ENCODE assay signal across 1 cellular context in the genomic region with DNA sequence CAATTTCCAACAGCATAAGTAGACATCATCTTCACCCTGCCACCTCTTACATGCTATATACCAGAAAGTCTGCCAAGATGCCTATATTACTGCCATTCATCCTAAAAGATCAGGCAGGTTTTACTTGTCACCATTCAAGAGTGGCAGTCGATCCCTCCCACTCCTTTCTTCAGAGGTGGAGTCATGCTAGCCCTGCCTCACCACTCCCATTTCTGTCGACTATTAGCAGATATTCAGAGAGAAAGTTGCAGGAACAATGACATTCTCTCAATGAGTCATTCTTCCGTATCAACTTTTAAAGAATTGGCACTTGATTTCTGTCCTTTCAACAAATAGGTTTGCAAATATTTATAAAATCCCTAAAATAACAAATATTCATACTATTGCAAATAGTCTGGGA.
TF ChIP-seq lines count a peak whose summit lies in the region.

No MANE protein-coding gene starts in this region.

TF ChIP-seq in HepG2, 621 proteins besides CTCF, POLR2A, EP300 and RAD21 (continued from another document):
- TF ChIP-seq MXI1 (IDR thresholded peaks at IDR 0.05; ENCODE audit: borderline replicate concordance, low read depth, low read length) (no peak), KDM5B (CRISPR knock-in tag; IDR thresholded peaks at IDR 0.05; ENCODE audit: borderline replicate concordance) (no peak), ZNF251 (CRISPR knock-in tag; IDR thresholded peaks at IDR 0.05) (no peak), RXRB (CRISPR knock-in tag; IDR thresholded peaks at IDR 0.05; ENCODE audit: borderline replicate concordance) (no peak), ZNF24 (IDR thresholded peaks at IDR 0.05) (no peak), PCBP2 (optimal IDR thresholded peaks at IDR 0.05; ENCODE audit: low read depth, low read length, poor library complexity, severe bottlenecking) (no peak), TAF15 (IDR thresholded peaks at IDR 0.05; ENCODE audit: low read depth, low read length, poor library complexity, severe bottlenecking) (no peak), ZNF775 (CRISPR knock-in tag; IDR thresholded peaks at IDR 0.05; ENCODE audit: borderline replicate concordance) (no peak), ZNF121 (CRISPR knock-in tag; IDR thresholded peaks at IDR 0.05) (no peak), ZFP36L2 (CRISPR knock-in tag; IDR thresholded peaks at IDR 0.05) (no peak), NONO (IDR thresholded peaks at IDR 0.05) (no peak), NONO (CRISPR knock-in tag; conservative IDR thresholded peaks at IDR 0.05) (no peak), SP140L (CRISPR knock-in tag; IDR thresholded peaks at IDR 0.05; ENCODE audit: borderline replicate concordance) (no peak)
- TF ChIP-seq, protein P1, sequence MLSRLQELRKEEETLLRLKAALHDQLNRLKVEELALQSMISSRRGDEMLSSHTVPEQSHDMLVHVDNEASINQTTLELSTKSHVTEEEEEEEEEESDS (CRISPR knock-in tag; IDR thresholded peaks at IDR 0.05; ENCODE audit: borderline replicate concordance) = no peak
- TF ChIP-seq, protein P2, sequence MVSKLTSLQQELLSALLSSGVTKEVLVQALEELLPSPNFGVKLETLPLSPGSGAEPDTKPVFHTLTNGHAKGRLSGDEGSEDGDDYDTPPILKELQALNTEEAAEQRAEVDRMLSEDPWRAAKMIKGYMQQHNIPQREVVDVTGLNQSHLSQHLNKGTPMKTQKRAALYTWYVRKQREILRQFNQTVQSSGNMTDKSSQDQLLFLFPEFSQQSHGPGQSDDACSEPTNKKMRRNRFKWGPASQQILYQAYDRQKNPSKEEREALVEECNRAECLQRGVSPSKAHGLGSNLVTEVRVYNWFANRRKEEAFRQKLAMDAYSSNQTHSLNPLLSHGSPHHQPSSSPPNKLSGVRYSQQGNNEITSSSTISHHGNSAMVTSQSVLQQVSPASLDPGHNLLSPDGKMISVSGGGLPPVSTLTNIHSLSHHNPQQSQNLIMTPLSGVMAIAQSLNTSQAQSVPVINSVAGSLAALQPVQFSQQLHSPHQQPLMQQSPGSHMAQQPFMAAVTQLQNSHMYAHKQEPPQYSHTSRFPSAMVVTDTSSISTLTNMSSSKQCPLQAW (CRISPR knock-in tag; IDR thresholded peaks at IDR 0.05) = no peak
- TF ChIP-seq, protein P3, sequence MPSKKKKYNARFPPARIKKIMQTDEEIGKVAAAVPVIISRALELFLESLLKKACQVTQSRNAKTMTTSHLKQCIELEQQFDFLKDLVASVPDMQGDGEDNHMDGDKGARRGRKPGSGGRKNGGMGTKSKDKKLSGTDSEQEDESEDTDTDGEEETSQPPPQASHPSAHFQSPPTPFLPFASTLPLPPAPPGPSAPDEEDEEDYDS (CRISPR knock-in tag; IDR thresholded peaks at IDR 0.05) = no peak
- TF ChIP-seq, protein P4, sequence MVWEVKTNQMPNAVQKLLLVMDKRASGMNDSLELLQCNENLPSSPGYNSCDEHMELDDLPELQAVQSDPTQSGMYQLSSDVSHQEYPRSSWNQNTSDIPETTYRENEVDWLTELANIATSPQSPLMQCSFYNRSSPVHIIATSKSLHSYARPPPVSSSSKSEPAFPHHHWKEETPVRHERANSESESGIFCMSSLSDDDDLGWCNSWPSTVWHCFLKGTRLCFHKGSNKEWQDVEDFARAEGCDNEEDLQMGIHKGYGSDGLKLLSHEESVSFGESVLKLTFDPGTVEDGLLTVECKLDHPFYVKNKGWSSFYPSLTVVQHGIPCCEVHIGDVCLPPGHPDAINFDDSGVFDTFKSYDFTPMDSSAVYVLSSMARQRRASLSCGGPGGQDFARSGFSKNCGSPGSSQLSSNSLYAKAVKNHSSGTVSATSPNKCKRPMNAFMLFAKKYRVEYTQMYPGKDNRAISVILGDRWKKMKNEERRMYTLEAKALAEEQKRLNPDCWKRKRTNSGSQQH (CRISPR knock-in tag; IDR thresholded peaks at IDR 0.05; ENCODE audit: low read depth) = no peak
